8 cellular contexts compared by ENCODE assay signal in the genomic region with DNA sequence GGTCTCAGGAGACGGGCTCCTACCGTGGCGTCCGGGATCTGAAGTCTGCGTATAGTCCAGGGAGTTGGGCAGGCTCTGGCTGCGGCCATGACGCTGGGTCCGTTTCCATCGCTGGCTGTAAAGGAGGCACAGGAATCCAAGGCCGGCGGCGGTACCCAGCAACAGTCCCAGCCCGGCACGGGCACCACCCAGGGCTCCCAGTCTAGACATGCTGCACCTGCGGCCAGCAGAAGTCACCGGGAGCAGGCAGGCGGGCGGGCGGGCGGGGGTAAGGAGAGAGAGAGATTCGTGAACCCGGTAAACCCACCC. TPM values are rescaled to one million over a fixed set of nuclear protein-coding genes. Genes with fewer than 3 reads are reported as not detected.
DNase-seq lines count a peak whose midpoint lies in the region; ATAC-seq and TF ChIP-seq lines count a peak whose summit lies in the region.

No MANE protein-coding gene starts in this region.

- H3K4me1 ChIP-seq in hepatocyte (ENCODE audit: insufficient read depth) (peaks cover 15% of the 10 kb centered on the region), skeletal muscle satellite cell (ENCODE audit: control insufficient read depth, insufficient read depth, low read length) (peaks cover 6% of the 10 kb centered on the region)

- peaks cover 16 to 17% of the 10 kb centered on the region in 2 donors for H3K36me3 Mint-ChIP-seq in activated naive CD4-positive, alpha-beta T cell treated with anti-CD3 and anti-CD28 coated beads, Interleukin-2, amount 50 U/mL, for 72 hours

- peak overlapping the region; percentile 74 for H3K27ac ChIP-seq in hepatocyte

- H3K4me3 ChIP-seq in GM12875 (ENCODE audit: low read depth, low read length) (peak overlapping the region; percentile 93), hepatocyte (peak overlapping the region; percentile 71), skeletal muscle satellite cell (ENCODE audit: low read length) (peak overlapping the region; percentile 100)

- peak overlapping the region; percentile 95 for H3K4me2 ChIP-seq in hepatocyte
- H3K4me2 ChIP-seq in skeletal muscle satellite cell (ENCODE audit: low read length): peak overlapping the region; percentile 100

- no peaks in the 10 kb centered on the region for H4K20me1 ChIP-seq in hepatocyte (ENCODE audit: insufficient read depth, poor library complexity, severe bottlenecking)

- H3K27me3 ChIP-seq in hepatocyte (no peaks in the 10 kb centered on the region), skeletal muscle satellite cell (ENCODE audit: control insufficient read depth, insufficient read depth, low read length) (no peaks in the 10 kb centered on the region)

- H3K9me2 ChIP-seq in hepatocyte (replicated peaks; ENCODE audit: insufficient read depth): no peaks in the 10 kb centered on the region

- peak overlapping the region; percentile 97 for H3K9ac ChIP-seq in skeletal muscle satellite cell (ENCODE audit: low read depth, low read length)

- no peaks in the 10 kb centered on the region for H3K36me3 ChIP-seq in hepatocyte (replicated peaks; ENCODE audit: insufficient read depth, low read depth)
- peaks cover 17% of the 10 kb centered on the region for H3K36me3 ChIP-seq in skeletal muscle satellite cell (ENCODE audit: insufficient read depth, low read length)

- H2AFZ ChIP-seq in hepatocyte: peak overlapping the region; percentile 62

- TF ChIP-seq CTCF in GM12875 (IDR thresholded peaks at IDR 0.05; ENCODE audit: borderline replicate concordance, insufficient read depth, low read depth, low read length) (no peak), hepatocyte (IDR thresholded peaks at IDR 0.05; ENCODE audit: poor library complexity) (no peak)

- DNase-seq in HPDE6-E6E7 (ENCODE audit: extremely low spot score) (peak; percentile 21), hepatocyte (ENCODE audit: low spot score) (peak; percentile 49), GM19240 (ENCODE audit: insufficient read length, low spot score) (no peak)
- no peak for DNase-seq in activated naive CD4-positive, alpha-beta T cell treated with anti-CD3 and anti-CD28 coated beads, Interleukin-2, amount 50 U/mL, for 72 hours (ENCODE audit: low spot score in 2 of 2)

- peaks cover 31% of the 10 kb centered on the region for H3K79me2 ChIP-seq in hepatocyte

- no peaks in the 10 kb centered on the region for H3K9me3 Mint-ChIP-seq in activated naive CD4-positive, alpha-beta T cell treated with anti-CD3 and anti-CD28 coated beads, Interleukin-2, amount 50 U/mL, for 72 hours

- peak; percentile 12 for ATAC-seq in activated naive CD4-positive, alpha-beta T cell treated with anti-CD3 and anti-CD28 coated beads, Interleukin-2, amount 50 U/mL, for 72 hours
- ATAC-seq in HG03354 (IDR thresholded peaks at IDR 0.05; ENCODE audit: poor library complexity, severe bottlenecking, unreplicated experiment) (no peak), HG03378 (IDR thresholded peaks at IDR 0.05; ENCODE audit: unreplicated experiment) (no peak)

- peak overlapping the region; percentile 65 to 97 for H3K27ac Mint-ChIP-seq in activated naive CD4-positive, alpha-beta T cell treated with anti-CD3 and anti-CD28 coated beads, Interleukin-2, amount 50 U/mL, for 72 hours

- 3% methylated on average over 20 of the region's 22 CpGs for WGBS in hepatocyte (ENCODE audit: low lambda C conversion rate, missing lambda C conversion rate)

- no peaks in the 10 kb centered on the region for H3K9me3 ChIP-seq in hepatocyte (ENCODE audit: low read depth)
- no peaks in the 10 kb centered on the region for H3K9me3 ChIP-seq in skeletal muscle satellite cell (replicated peaks; ENCODE audit: low read length)

RNA-seq across cellular contexts. Expression of a gene that starts 0.5 kb away (rescaled TPM):
- 10 to 100 TPM; 18.5 to 23.1 TPM for total RNA-seq in activated naive CD4-positive, alpha-beta T cell treated with anti-CD3 and anti-CD28 coated beads, Interleukin-2, amount 50 U/mL, for 72 hours
- total RNA-seq in hepatocyte: 23.0 and 26.0 TPM in 2 replicates
- polyA plus RNA-seq in hepatocyte: 39.0 and 46.8 TPM in 2 replicates
- total RNA-seq in skeletal muscle satellite cell (2012; rRNA removed): 15.0 and 19.0 TPM in 2 replicates

RNA-seq across cellular contexts. Expression of a gene that starts 9.3 kb away (rescaled TPM):
- total RNA-seq in activated naive CD4-positive, alpha-beta T cell treated with anti-CD3 and anti-CD28 coated beads, Interleukin-2, amount 50 U/mL, for 72 hours: 10 to 100 TPM; 15.9 to 72.6 TPM
- 97.2 and 105 TPM in 2 replicates for total RNA-seq in hepatocyte
- polyA plus RNA-seq in hepatocyte: 165 and 213 TPM in 2 replicates
- 0.22 and 0.25 TPM in 2 replicates for total RNA-seq in skeletal muscle satellite cell (2012; rRNA removed)

RNA-seq across cellular contexts. Expression of a gene that starts 15.3 kb away (rescaled TPM):
- total RNA-seq in activated naive CD4-positive, alpha-beta T cell treated with anti-CD3 and anti-CD28 coated beads, Interleukin-2, amount 50 U/mL, for 72 hours: 1 to 10 TPM in 1 of 2 donors, under 1 TPM in 1; 0.52 to 2.0 TPM
- total RNA-seq in hepatocyte: 0.43 and 2.6 TPM in 2 replicates
- 0.77 and 0.97 TPM in 2 replicates for polyA plus RNA-seq in hepatocyte
- total RNA-seq in skeletal muscle satellite cell (2012; rRNA removed): not detected in 2 replicates

RNA-seq across cellular contexts. Expression of a gene that starts 52.4 kb away (rescaled TPM):
- 10 to 100 TPM; 24.6 to 26.6 TPM for total RNA-seq in activated naive CD4-positive, alpha-beta T cell treated with anti-CD3 and anti-CD28 coated beads, Interleukin-2, amount 50 U/mL, for 72 hours
- total RNA-seq in hepatocyte: 25.6 and 26.4 TPM in 2 replicates
- polyA plus RNA-seq in hepatocyte: 23.8 and 25.4 TPM in 2 replicates
- 16.6 and 18.0 TPM in 2 replicates for total RNA-seq in skeletal muscle satellite cell (2012; rRNA removed)

RNA-seq across cellular contexts. Expression of a gene that starts 52.7 kb away (rescaled TPM):
- total RNA-seq in activated naive CD4-positive, alpha-beta T cell treated with anti-CD3 and anti-CD28 coated beads, Interleukin-2, amount 50 U/mL, for 72 hours: 10 to 100 TPM; 20.2 to 36.1 TPM
- 18.3 and 36.5 TPM in 2 replicates for total RNA-seq in hepatocyte
- polyA plus RNA-seq in hepatocyte: 53.9 and 59.2 TPM in 2 replicates
- total RNA-seq in skeletal muscle satellite cell (2012; rRNA removed): 10.7 and 13.9 TPM in 2 replicates

Comparison
In these comparisons a context has a peak if more than half of its experiments do, and no peak if none do; other contexts are left out.
1. DNase-seq: peak in HPDE6-E6E7 (single experiment) and hepatocyte (single experiment); none in activated naive CD4-positive, alpha-beta T cell treated with anti-CD3 and anti-CD28 coated beads, Interleukin-2, amount 50 U/mL, for 72 hours (0 of 2) and GM19240 (single experiment).
2. ATAC-seq: peak in activated naive CD4-positive, alpha-beta T cell treated with anti-CD3 and anti-CD28 coated beads, Interleukin-2, amount 50 U/mL, for 72 hours (2 of 2); none in HG03354 (single experiment) and HG03378 (single experiment).
3. Peak in every context shown above with its lines, with median percentiles within 50 percentile points of each other: H3K4me3 ChIP-seq.